ENCODE assay signal across 14 cellular contexts in genomic region chr2:197606180-197606579, GRCh38.
DNase-seq lines count a peak whose midpoint lies in the region; ATAC-seq and FAIRE-seq lines count a peak whose summit lies in the region.
"Had no signal": no experiment of that assay in that cellular context is flagged by ENCODE, and none has a peak within 500 bp of the region (broad histone marks: within the 10 kb centered on the region; RNA-seq: fewer than 3 reads in every experiment).

No MANE protein-coding gene starts in this region.

- H3K4me1 ChIP-seq in effector memory CD4-positive, alpha-beta T cell (ENCODE audit: control insufficient read depth, insufficient read depth, low read length, poor library complexity, severe bottlenecking), result no peaks in the 10 kb centered on the region

- H3K27ac ChIP-seq in substantia nigra (ENCODE audit: low read depth, low read length, poor library complexity, severe bottlenecking), result no peak overlapping the region
- no peak overlapping the region for H3K27ac ChIP-seq in effector memory CD4-positive, alpha-beta T cell (ENCODE audit: insufficient read depth, low read length, poor library complexity, severe bottlenecking)
- H3K27ac ChIP-seq: thoracic aorta had no signal

- DNase-seq in MG63 (no peak), substantia nigra (lab: John Stamatoyannopoulos, UW) (no peak), urothelium cell line (ENCODE audit: low spot score) (no peak)
- DNase-seq in effector memory CD4-positive, alpha-beta T cell, result no peak
- DNase-seq: CD8-positive, alpha-beta memory T cell; head of caudate nucleus; mammary epithelial cell; NCI-H69; posterior cingulate gyrus had no signal

- no peak for FAIRE-seq in urothelium cell line (lab: Jason Lieb, UNC)

- H3K9me3 ChIP-seq in MG63, result no peaks in the 10 kb centered on the region
- H3K9me3 ChIP-seq in effector memory CD4-positive, alpha-beta T cell (ENCODE audit: control insufficient read depth, low read length), result no peaks in the 10 kb centered on the region
- H3K9me3 ChIP-seq: thoracic aorta had no signal

- H3K27me3 ChIP-seq in MG63, result no peaks in the 10 kb centered on the region
- no peaks in the 10 kb centered on the region for H3K27me3 ChIP-seq in effector memory CD4-positive, alpha-beta T cell (replicated peaks; ENCODE audit: control insufficient read depth, insufficient read depth, low read length, poor library complexity, severe bottlenecking)

- no peak overlapping the region for H3K4me3 ChIP-seq in MG63
- H3K4me3 ChIP-seq in effector memory CD4-positive, alpha-beta T cell (ENCODE audit: insufficient read depth, low read depth, low read length, poor library complexity, severe bottlenecking), result no peak overlapping the region
- H3K4me3 ChIP-seq: thoracic aorta had no signal

- no peaks in the 10 kb centered on the region for H3K36me3 ChIP-seq in MG63
- H3K36me3 ChIP-seq in effector memory CD4-positive, alpha-beta T cell (ENCODE audit: control insufficient read depth, insufficient read depth, low read length), result no peaks in the 10 kb centered on the region
- H3K36me3 ChIP-seq: thoracic aorta had no signal

- ATAC-seq in GM18519 (IDR thresholded peaks at IDR 0.05; ENCODE audit: low FRiP score, unreplicated experiment) (peak; percentile 91), GM19468 (IDR thresholded peaks at IDR 0.05; ENCODE audit: extremely low read depth, unreplicated experiment) (peak; percentile 92), HG02885 (IDR thresholded peaks at IDR 0.05; ENCODE audit: poor library complexity, unreplicated experiment) (peak; percentile 92), HG03521 (IDR thresholded peaks at IDR 0.05; ENCODE audit: unreplicated experiment) (peak; percentile 73)
